In genomic region chr5:1385395-1386273, GRCh38 we compare ENCODE assay signal across 8 cellular contexts. TPM values are rescaled to one million over a fixed set of nuclear protein-coding genes. Genes with fewer than 3 reads are reported as not detected.
DNase-seq lines count a peak whose midpoint lies in the region; ATAC-seq and TF ChIP-seq lines count a peak whose summit lies in the region.

No MANE protein-coding gene starts in this region.

- peak overlapping the region; percentile 53 to 64 (median 55) for H3K4me3 ChIP-seq in right lobe of liver

- TF ChIP-seq CTCF in right lobe of liver (IDR thresholded peaks at IDR 0.05), result no peak

- H3K4me1 Mint-ChIP-seq in activated CD4-positive, alpha-beta T cell treated with anti-CD3 and anti-CD28 coated beads, Interleukin-2, amount 10 ng/mL, durations not matched to agents 24 days and 14 days, result peaks cover 14% of the 10 kb centered on the region
- H3K4me1 Mint-ChIP-seq in dendritic cell treated with granulocyte-macrophage colony-stimulating factor and Interleukin-4, amounts not matched to agents 40 ng/mL and 50 ng/mL, for 4 days (ENCODE audit: low read depth), result peaks cover 22% of the 10 kb centered on the region

- H3K36me3 Mint-ChIP-seq in activated CD4-positive, alpha-beta T cell treated with anti-CD3 and anti-CD28 coated beads, Interleukin-2, amount 10 ng/mL, durations not matched to agents 24 days and 14 days (ENCODE audit: low read depth), result no peaks in the 10 kb centered on the region
- no peaks in the 10 kb centered on the region for H3K36me3 Mint-ChIP-seq in dendritic cell treated with granulocyte-macrophage colony-stimulating factor and Interleukin-4, amounts not matched to agents 40 ng/mL and 50 ng/mL, for 4 days (ENCODE audit: low read depth)

- H3K9me3 ChIP-seq in right lobe of liver, result no peaks in the 10 kb centered on the region

- peak overlapping the region; percentile 16 to 67 (median 50) for H3K27ac ChIP-seq in right lobe of liver

- ATAC-seq in GM18519 (IDR thresholded peaks at IDR 0.05; ENCODE audit: low FRiP score, unreplicated experiment), result peak; percentile 79
- ATAC-seq in HG03045 (IDR thresholded peaks at IDR 0.05; ENCODE audit: unreplicated experiment), result peak; percentile 91
- peak; percentile 96 to 98 (median 97) for ATAC-seq in right lobe of liver

- DNase-seq in 8988T, result peak; percentile 99
- peak; percentile 79 for DNase-seq in NCI-H2227 treated with DMSO at 0.1 percent for 48 hours (lab: John Stamatoyannopoulos, UW)
- peak; percentile 97 for DNase-seq in activated CD4-positive, alpha-beta T cell treated with anti-CD3 and anti-CD28 coated beads, Interleukin-2, amount 10 ng/mL, durations not matched to agents 24 days and 14 days
- peak; percentile 95 to 96 (median 96) for DNase-seq in right lobe of liver
- peak; percentile 73 to 86 for DNase-seq in stimulated activated CD4-positive, alpha-beta T cell treated with anti-CD3 and anti-CD28 coated beads, Interleukin-4, amount 100 ng/mL, for 4 hours

- peaks cover 5% of the 10 kb centered on the region for H3K9me3 Mint-ChIP-seq in activated CD4-positive, alpha-beta T cell treated with anti-CD3 and anti-CD28 coated beads, Interleukin-2, amount 10 ng/mL, durations not matched to agents 24 days and 14 days
- no peaks in the 10 kb centered on the region for H3K9me3 Mint-ChIP-seq in dendritic cell treated with granulocyte-macrophage colony-stimulating factor and Interleukin-4, amounts not matched to agents 40 ng/mL and 50 ng/mL, for 4 days

- no peaks in the 10 kb centered on the region for H3K36me3 ChIP-seq in right lobe of liver

- H3K27me3 Mint-ChIP-seq in activated CD4-positive, alpha-beta T cell treated with anti-CD3 and anti-CD28 coated beads, Interleukin-2, amount 10 ng/mL, durations not matched to agents 24 days and 14 days, result peaks cover 21% of the 10 kb centered on the region
- H3K27me3 Mint-ChIP-seq in dendritic cell treated with granulocyte-macrophage colony-stimulating factor and Interleukin-4, amounts not matched to agents 40 ng/mL and 50 ng/mL, for 4 days, result peaks cover 50% of the 10 kb centered on the region

- TF ChIP-seq POLR2A in right lobe of liver (IDR thresholded peaks at IDR 0.05), result peak; percentile 87

- peak overlapping the region; percentile 97 for H3K27ac Mint-ChIP-seq in activated CD4-positive, alpha-beta T cell treated with anti-CD3 and anti-CD28 coated beads, Interleukin-2, amount 10 ng/mL, durations not matched to agents 24 days and 14 days
- H3K27ac Mint-ChIP-seq in dendritic cell treated with granulocyte-macrophage colony-stimulating factor and Interleukin-4, amounts not matched to agents 40 ng/mL and 50 ng/mL, for 4 days, result peak overlapping the region; percentile 93

- intact Hi-C loops in activated CD4-positive, alpha-beta T cell treated with anti-CD3 and anti-CD28 coated beads, Interleukin-2, amount 10 ng/mL, durations not matched to agents 24 days and 14 days (cut with micrococcal nuclease), result loop anchor here (2.0 to 5.0 kb wide), 3 partner anchors 41 to 151 kb away; partner anchors contain the start of genes CLPTM1L and LPCAT1
- intact Hi-C loops in dendritic cell treated with granulocyte-macrophage colony-stimulating factor and Interleukin-4, amounts not matched to agents 40 ng/mL and 50 ng/mL, for 4 days (cut with micrococcal nuclease), result no loop called here
- intact Hi-C loops in right lobe of liver (cut with DNase I), result no loop called here

- whole genome bisulfite sequencing in right lobe of liver (ENCODE audit: insufficient coverage, low coverage, low lambda C conversion rate, missing lambda C conversion rate), result 28% methylated on average over 16 of the region's 48 CpGs

- no peaks in the 10 kb centered on the region for H3K27me3 ChIP-seq in right lobe of liver

- peaks cover 0 to 5% (median 0%) of the 10 kb centered on the region in 4 donors for H3K4me1 ChIP-seq in right lobe of liver

- H3K4me3 Mint-ChIP-seq in activated CD4-positive, alpha-beta T cell treated with anti-CD3 and anti-CD28 coated beads, Interleukin-2, amount 10 ng/mL, durations not matched to agents 24 days and 14 days, result peak overlapping the region; percentile 97
- peak overlapping the region; percentile 85 for H3K4me3 Mint-ChIP-seq in dendritic cell treated with granulocyte-macrophage colony-stimulating factor and Interleukin-4, amounts not matched to agents 40 ng/mL and 50 ng/mL, for 4 days

RNA-seq across cellular contexts. Expression of gene CLPTM1L, which starts 40.7 kb away (rescaled TPM):
- total RNA-seq in activated CD4-positive, alpha-beta T cell treated with anti-CD3 and anti-CD28 coated beads, Interleukin-2, amount 10 ng/mL, durations not matched to agents 24 days and 14 days, result 113 and 114 TPM in 2 replicates
- 100 to 1,000 TPM in 4 of 6 experiments, 10 to 100 TPM in 2; 63.8 to 155 (median 128) TPM for total RNA-seq in right lobe of liver

RNA-seq across cellular contexts. Expression of gene SLC6A3, which starts 59.6 kb away (rescaled TPM):
- not detected in 2 replicates for total RNA-seq in activated CD4-positive, alpha-beta T cell treated with anti-CD3 and anti-CD28 coated beads, Interleukin-2, amount 10 ng/mL, durations not matched to agents 24 days and 14 days
- total RNA-seq in right lobe of liver, result not detected

Comparison
In these comparisons a context has a peak if more than half of its experiments do, and no peak if none do; other contexts are left out.
1. Peak in every context shown above with its lines: DNase-seq, ATAC-seq, H3K4me3 ChIP-seq and H3K27ac ChIP-seq.